Comparison of ENCODE assay signal across 1 cellular context in genomic region chr9:87875839-87876545, GRCh38.
TF ChIP-seq lines count a peak whose summit lies in the region.

No MANE protein-coding gene starts in this region.

TF ChIP-seq in IMR-90, 13 proteins besides CTCF, POLR2A, EP300 and RAD21:
- no peak for TF ChIP-seq NFE2L2 (IDR thresholded peaks at IDR 0.05; ENCODE audit: low read depth, low read length)
- TF ChIP-seq SMC3 (IDR thresholded peaks at IDR 0.05; ENCODE audit: low read depth, low read length), result no peak
- TF ChIP-seq BHLHE40 (IDR thresholded peaks at IDR 0.05; ENCODE audit: low read depth, low read length), result no peak
- no peak for TF ChIP-seq CHD1 (IDR thresholded peaks at IDR 0.05; ENCODE audit: low read depth, low read length)
- no peak for TF ChIP-seq RCOR1 (IDR thresholded peaks at IDR 0.05; ENCODE audit: insufficient replicate concordance, low read length)
- no peak for TF ChIP-seq FOS (IDR thresholded peaks at IDR 0.05; ENCODE audit: low read depth, low read length)
- no peak for TF ChIP-seq USF2 (IDR thresholded peaks at IDR 0.05; ENCODE audit: low read depth, low read length)
- no peak for TF ChIP-seq RFX5 (IDR thresholded peaks at IDR 0.05; ENCODE audit: low read depth, low read length)
- TF ChIP-seq CEBPB (IDR thresholded peaks at IDR 0.05; ENCODE audit: low read depth, low read length), result no peak
- no peak for TF ChIP-seq MXI1 (IDR thresholded peaks at IDR 0.05; ENCODE audit: borderline replicate concordance, low read depth, low read length)
- TF ChIP-seq MAFK (IDR thresholded peaks at IDR 0.05; ENCODE audit: low read depth, low read length), result no peak
- TF ChIP-seq MAZ (IDR thresholded peaks at IDR 0.05; ENCODE audit: borderline replicate concordance, low read depth, low read length), result no peak
- no peak for TF ChIP-seq ELK1 (IDR thresholded peaks at IDR 0.05; ENCODE audit: borderline replicate concordance, low read depth, low read length)
